ENCODE assay signal across 7 cellular contexts in the genomic region with DNA sequence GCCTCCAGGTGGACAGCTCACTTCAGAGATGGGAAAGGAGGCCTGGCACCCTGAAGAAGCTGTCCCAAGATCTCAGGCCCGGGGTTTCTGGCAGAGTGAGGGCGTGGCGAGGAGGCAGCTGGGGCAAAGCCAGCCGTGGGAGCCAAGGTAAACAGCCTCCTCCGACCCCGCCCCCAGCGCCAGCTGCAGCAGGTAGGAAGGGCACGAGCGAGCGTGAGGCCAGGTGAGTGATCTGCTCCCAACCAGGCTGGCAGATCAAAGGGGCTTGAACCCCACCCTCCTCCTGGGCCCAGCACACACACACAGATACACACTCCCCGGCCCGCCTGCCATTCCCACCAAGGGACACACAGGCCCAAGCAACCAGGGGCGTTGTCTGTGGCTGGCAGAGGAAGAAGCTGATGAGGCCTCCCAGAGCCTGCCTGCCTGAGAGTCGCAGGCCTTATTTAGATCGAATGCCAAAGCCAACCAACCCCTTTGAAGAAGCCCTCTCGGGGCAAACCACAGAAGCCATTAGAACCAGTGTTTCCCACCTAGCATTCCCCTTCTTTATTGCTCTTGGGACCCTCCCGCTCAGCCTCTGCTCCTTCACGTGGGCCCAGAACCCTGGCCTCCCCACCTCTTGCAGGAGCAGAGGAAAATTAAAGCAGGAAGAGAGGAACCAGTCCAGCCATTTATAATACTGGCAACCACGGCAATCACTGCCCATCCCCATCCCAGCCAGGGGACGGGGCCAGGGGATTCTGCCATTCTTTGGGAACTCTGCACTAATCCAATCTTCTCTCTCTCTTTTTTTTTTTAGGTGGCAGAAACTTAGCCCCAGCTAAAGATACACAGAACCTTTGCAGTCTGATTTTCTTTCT. TPM values are rescaled to one million over a fixed set of nuclear protein-coding genes. Genes with fewer than 3 reads are reported as not detected.
DNase-seq lines count a peak whose midpoint lies in the region; ATAC-seq and TF ChIP-seq lines count a peak whose summit lies in the region.

No MANE protein-coding gene starts in this region.

- H3K4me3 ChIP-seq in heart right ventricle (peak overlapping the region in 8 of 10 donors; percentile 66 to 88 (median 80)), brain microvascular endothelial cell (ENCODE audit: low read depth, low read length) (no peak overlapping the region)

- no peaks in the 10 kb centered on the region for H3K9me3 Mint-ChIP-seq in stimulated activated effector memory CD8-positive, alpha-beta T cell treated with anti-CD3 and anti-CD28 coated beads, Interleukin-12 subunit alpha, Interleukin-12 subunit beta, amount 100 ng/mL, for 72 hours

- H3K27ac ChIP-seq in heart right ventricle (peak overlapping the region; percentile 36 to 98 (median 92)), brain microvascular endothelial cell (no peak overlapping the region)

- ATAC-seq in heart right ventricle (no peak), GM18868 (IDR thresholded peaks at IDR 0.05; ENCODE audit: unreplicated experiment) (no peak)
- no peak for ATAC-seq in stimulated activated effector memory CD8-positive, alpha-beta T cell treated with anti-CD3 and anti-CD28 coated beads, Interleukin-12 subunit alpha, Interleukin-12 subunit beta, amount 100 ng/mL, for 72 hours
- no peak for ATAC-seq in activated CD4-positive, CD25-positive, alpha-beta regulatory T cell treated with anti-CD3 and anti-CD28 coated beads, Interleukin-2, amount 50 U/mL, for 24 hours

- H3K27ac Mint-ChIP-seq in stimulated activated effector memory CD8-positive, alpha-beta T cell treated with anti-CD3 and anti-CD28 coated beads, Interleukin-12 subunit alpha, Interleukin-12 subunit beta, amount 100 ng/mL, for 72 hours = peak overlapping the region; percentile 90

- intact Hi-C loops in heart right ventricle (cut with DNase I) = loop anchor here in 9 of 10 donors (5.0 to 10.0 kb wide), 10 partner anchors 53 to 78 kb away; partner anchors contain the start of gene RPL3 (in 1 of the 9)

- H3K36me3 ChIP-seq in heart right ventricle (peaks cover 0 to 20% (median 0%) of the 10 kb centered on the region in 9 donors), brain microvascular endothelial cell (replicated peaks) (no peaks in the 10 kb centered on the region)

- DNase-seq in NCI-H1436 (lab: John Stamatoyannopoulos, UW) (peak; percentile 49), SW480 (ENCODE audit: low spot score) (peak; percentile 98), heart right ventricle (no peak), brain microvascular endothelial cell (no peak)
- no peak for DNase-seq in stimulated activated effector memory CD8-positive, alpha-beta T cell treated with anti-CD3 and anti-CD28 coated beads, Interleukin-12 subunit alpha, Interleukin-12 subunit beta, amount 100 ng/mL, for 72 hours (ENCODE audit: low spot score in 2 of 2)

- peaks cover 34% of the 10 kb centered on the region for H3K36me3 Mint-ChIP-seq in stimulated activated effector memory CD8-positive, alpha-beta T cell treated with anti-CD3 and anti-CD28 coated beads, Interleukin-12 subunit alpha, Interleukin-12 subunit beta, amount 100 ng/mL, for 72 hours

- H3K9me3 ChIP-seq in heart right ventricle = no peaks in the 10 kb centered on the region

- H3K4me1 ChIP-seq in heart right ventricle = peaks cover 23 to 91% (median 82%) of the 10 kb centered on the region in 9 donors

- H3K27me3 ChIP-seq in heart right ventricle = peaks cover 0 to 91% (median 0%) of the 10 kb centered on the region in 7 donors
- peaks cover 27% of the 10 kb centered on the region for H3K27me3 ChIP-seq in brain microvascular endothelial cell (replicated peaks)

- WGBS in heart right ventricle, 2 donors = 44 to 53% methylated on average over 20 of the region's 20 CpGs

- H3K4me3 Mint-ChIP-seq in stimulated activated effector memory CD8-positive, alpha-beta T cell treated with anti-CD3 and anti-CD28 coated beads, Interleukin-12 subunit alpha, Interleukin-12 subunit beta, amount 100 ng/mL, for 72 hours = peak overlapping the region; percentile 93

- in situ Hi-C loops in brain microvascular endothelial cell (cut with HindIII; ENCODE audit: low pct_ligation_motif_present, low sequenced_read_pairs) = no loop called here

- peaks cover 71% of the 10 kb centered on the region for H3K4me1 Mint-ChIP-seq in stimulated activated effector memory CD8-positive, alpha-beta T cell treated with anti-CD3 and anti-CD28 coated beads, Interleukin-12 subunit alpha, Interleukin-12 subunit beta, amount 100 ng/mL, for 72 hours

- no peak for TF ChIP-seq CTCF in heart right ventricle (IDR thresholded peaks at IDR 0.05)
- no peak for TF ChIP-seq CTCF in brain microvascular endothelial cell (IDR thresholded peaks at IDR 0.05; ENCODE audit: low read depth, low read length, missing control alignments)

RNA-seq across cellular contexts. Expression of gene PDGFB, which starts 5.0 kb away (rescaled TPM):
- 10 to 100 TPM in 9 of 10 donors, 1 to 10 TPM in 1; 9.9 to 45.6 (median 18.5) TPM for total RNA-seq in heart right ventricle
- 10 to 100 TPM; 14.5 to 19.1 TPM for polyA plus RNA-seq in heart right ventricle

Comparison
In these comparisons a context has a peak if more than half of its experiments do, and no peak if none do; other contexts are left out.
1. DNase-seq: peak in NCI-H1436 (single experiment) and SW480 (single experiment); none in heart right ventricle (0 of 2), stimulated activated effector memory CD8-positive, alpha-beta T cell treated with anti-CD3 and anti-CD28 coated beads, Interleukin-12 subunit alpha, Interleukin-12 subunit beta, amount 100 ng/mL, for 72 hours (0 of 2) and brain microvascular endothelial cell (single experiment).